In genomic region chr17:75826561-75827290, GRCh38 we compare ENCODE assay signal across 9 cellular contexts. TPM values are rescaled to one million over a fixed set of nuclear protein-coding genes. Genes with fewer than 3 reads are reported as not detected.
DNase-seq lines count a peak whose midpoint lies in the region; ATAC-seq and TF ChIP-seq lines count a peak whose summit lies in the region.
"Had no signal": no experiment of that assay in that cellular context is flagged by ENCODE, and none has a peak within 500 bp of the region (broad histone marks: within the 10 kb centered on the region; RNA-seq: fewer than 3 reads in every experiment).

No MANE protein-coding gene starts in this region.

- no peak overlapping the region for H3K9ac ChIP-seq in SK-N-SH

- H3F3A ChIP-seq in SK-N-SH (replicated peaks; ENCODE audit: insufficient read depth), result peaks cover 7% of the 10 kb centered on the region

- no peak overlapping the region for H3K4me2 ChIP-seq in SK-N-SH
- H3K4me2 ChIP-seq: A549 had no signal

- no peak for TF ChIP-seq POLR2A in right lobe of liver (IDR thresholded peaks at IDR 0.05)

- H3K27me3 ChIP-seq in SK-N-SH (ENCODE audit: insufficient read depth) (no peaks in the 10 kb centered on the region), right lobe of liver (no peaks in the 10 kb centered on the region)

- H3K4me3 ChIP-seq in SK-N-SH (ENCODE audit: low read depth in 2 of 2, low read length in 1 of 2) (no peak overlapping the region), right lobe of liver (no peak overlapping the region)
- H3K4me3 ChIP-seq: A549 had no signal

- TF ChIP-seq CTCF in SK-N-SH (IDR thresholded peaks at IDR 0.05) (no peak), right lobe of liver (IDR thresholded peaks at IDR 0.05) (no peak)

- no peak for TF ChIP-seq RAD21 in SK-N-SH (IDR thresholded peaks at IDR 0.05; ENCODE audit: low read length)

- no peaks in the 10 kb centered on the region for H3K9me2 ChIP-seq in SK-N-SH

- H2AFZ ChIP-seq in SK-N-SH (ENCODE audit: low read depth), result no peak overlapping the region

- intact Hi-C loops in right lobe of liver (cut with DNase I), result loop anchor here in 1 of 2 donors (10.0 kb wide), 1 partner anchor 72 kb away; no protein-coding TSS in a partner anchor

- 78% methylated on average over 12 of the region's 13 CpGs for WGBS in SK-N-SH (ENCODE audit: low lambda C conversion rate)
- WGBS in right lobe of liver (ENCODE audit: insufficient coverage, low coverage, low lambda C conversion rate, missing lambda C conversion rate), result 80% methylated on average over 1 of the region's 13 CpGs

- H3K36me3 ChIP-seq in SK-N-SH (replicated peaks in 1 of 2; ENCODE audit: control insufficient read depth in 1 of 2, insufficient read depth in 2 of 2, low read length in 1 of 2), result peaks cover 0 to 31% of the 10 kb centered on the region in 2 experiments
- peaks cover 0 to 34% (median 0%) of the 10 kb centered on the region in 4 donors for H3K36me3 ChIP-seq in right lobe of liver

- H4K20me1 ChIP-seq in SK-N-SH (ENCODE audit: insufficient read depth), result no peaks in the 10 kb centered on the region

- H3K79me2 ChIP-seq in SK-N-SH (ENCODE audit: insufficient read depth), result no peaks in the 10 kb centered on the region

- DNase-seq in SK-N-SH, result no peak
- DNase-seq in right lobe of liver, result peak in 1 of 3 donors; percentile 15
- DNase-seq in DMS114 treated with DMSO at 0.1 percent for 48 hours (lab: John Stamatoyannopoulos, UW; ENCODE audit: unreplicated experiment), result no peak

- H3K9me3 ChIP-seq in SK-N-SH (no peaks in the 10 kb centered on the region), right lobe of liver (no peaks in the 10 kb centered on the region)
- H3K9me3 ChIP-seq: A549 had no signal

- POLR2A ChIA-PET in SK-N-SH (lab: Yijun Ruan, JAX), result interaction anchor here (0.5 to 3.3 kb wide), 15 partner anchors 9 to 291 kb away, joined by 3 to 39 read pairs (median 4); partner anchors contain the start of genes GALK1 and UNC13D

- H3K4me1 ChIP-seq in SK-N-SH (ENCODE audit: control insufficient read depth in 1 of 2, insufficient read depth in 2 of 2, low read depth in 1 of 2, low read length in 1 of 2), result peaks cover 5 to 40% of the 10 kb centered on the region in 2 experiments; a peak in 2 of 4 replicates
- H3K4me1 ChIP-seq in right lobe of liver, result peaks cover 0 to 22% (median 0%) of the 10 kb centered on the region in 4 donors

- TF ChIP-seq EP300 in SK-N-SH (IDR thresholded peaks at IDR 0.05; ENCODE audit: borderline replicate concordance in 1 of 2, low read depth in 1 of 2, low read length in 1 of 2), result no peak

- CTCF ChIA-PET in SK-N-SH (lab: Yijun Ruan, JAX), result interaction anchor here (0.6 to 16.5 kb wide), 30 partner anchors 11 to 372 kb away, joined by 3 to 326 read pairs (median 7); partner anchors contain the start of genes GALK1, MRPL38, TRIM47 and UNC13D

- peak overlapping the region; percentile 10 to 98; a peak in 3 of 4 replicates for H3K27ac ChIP-seq in SK-N-SH (ENCODE audit: low read depth in 2 of 2, low read length in 1 of 2)
- peak overlapping the region; percentile 78 for H3K27ac ChIP-seq in angular gyrus (ENCODE audit: low read depth, low read length)
- H3K27ac ChIP-seq in right lobe of liver, result peak overlapping the region in 2 of 3 donors; percentile 31 to 46
- peak overlapping the region; percentile 70 for H3K27ac ChIP-seq in temporal lobe (ENCODE audit: low read depth, low read length)

- no peak for ATAC-seq in SK-N-SH treated with all-trans-retinoic acid at 6 μM for 48 hours
- ATAC-seq in right lobe of liver, result no peak
- no peak for ATAC-seq in HG02885 (IDR thresholded peaks at IDR 0.05; ENCODE audit: poor library complexity, unreplicated experiment)
- ATAC-seq in HG03135 (IDR thresholded peaks at IDR 0.05; ENCODE audit: unreplicated experiment), result no peak

TF ChIP-seq in SK-N-SH, 30 proteins besides CTCF, POLR2A, EP300 and RAD21:
- 0 out of 2 replicates have a peak, but pooled peaks have one; percentile 6 for TF ChIP-seq SIN3A (IDR thresholded peaks at IDR 0.05; ENCODE audit: borderline replicate concordance, low read depth, low read length)
- no peak for TF ChIP-seq REST (IDR thresholded peaks at IDR 0.05; ENCODE audit: low read depth, low read length)

TF ChIP-seq in SK-N-SH treated with all-trans-retinoic acid at 6 μM for 48 hours, 23 proteins besides CTCF, POLR2A, EP300 and RAD21 (continues in another document):
- TF ChIP-seq CSDC2 (CRISPR knock-in tag; IDR thresholded peaks at IDR 0.05), result no peak
- no peak for TF ChIP-seq ZFP3 (CRISPR knock-in tag; IDR thresholded peaks at IDR 0.05)
- no peak for TF ChIP-seq ZNF8 (CRISPR knock-in tag; IDR thresholded peaks at IDR 0.05)
- no peak for TF ChIP-seq SNAI2 (CRISPR knock-in tag; IDR thresholded peaks at IDR 0.05)
- TF ChIP-seq PPARA (CRISPR knock-in tag; IDR thresholded peaks at IDR 0.05; ENCODE audit: borderline replicate concordance), result no peak
- no peak for TF ChIP-seq TCF4 (CRISPR knock-in tag; IDR thresholded peaks at IDR 0.05; ENCODE audit: borderline replicate concordance)
- TF ChIP-seq TSHZ2 (CRISPR knock-in tag; IDR thresholded peaks at IDR 0.05), result no peak
- no peak for TF ChIP-seq PATZ1 (CRISPR knock-in tag; IDR thresholded peaks at IDR 0.05; ENCODE audit: borderline replicate concordance)
- no peak for TF ChIP-seq CREB5 (CRISPR knock-in tag; IDR thresholded peaks at IDR 0.05; ENCODE audit: low read depth)
- TF ChIP-seq GLIS3 (CRISPR knock-in tag; IDR thresholded peaks at IDR 0.05), result no peak
- no peak for TF ChIP-seq TOX (CRISPR knock-in tag; IDR thresholded peaks at IDR 0.05; ENCODE audit: borderline replicate concordance)

RNA-seq across cellular contexts. Expression of gene UNC13D, which starts 17.5 kb away (rescaled TPM):
- 0.99 and 1.3 TPM in 2 replicates for polyA plus RNA-seq in SK-N-SH (2012; rRNA removed)
- polyA plus RNA-seq in SK-N-SH (2012; cell fraction: cytosol; rRNA removed), result 0.41 and 1.2 TPM in 2 replicates
- polyA plus RNA-seq in SK-N-SH (2012; cell fraction: nucleus; rRNA removed), result 6.5 and 8.9 TPM in 2 replicates
- total RNA-seq in right lobe of liver (10 to 100 TPM in 3 of 6 experiments, 1 to 10 TPM in 3; 3.4 to 12.5 (median 10.7) TPM), temporal lobe (1.2 TPM)

RNA-seq across cellular contexts. Expression of gene WBP2, which starts 28.4 kb away (rescaled TPM):
- polyA plus RNA-seq in SK-N-SH (2012; rRNA removed), result 49.7 and 55.8 TPM in 2 replicates
- polyA plus RNA-seq in SK-N-SH (2012; cell fraction: cytosol; rRNA removed), result 31.9 and 42.5 TPM in 2 replicates
- 63.2 and 67.1 TPM in 2 replicates for polyA plus RNA-seq in SK-N-SH (2012; cell fraction: nucleus; rRNA removed)
- total RNA-seq in right lobe of liver, result 10 to 100 TPM; 57.5 to 99.2 (median 68.7) TPM
- 38.1 TPM for total RNA-seq in temporal lobe

RNA-seq across cellular contexts. Expression of gene UNK, which starts 42.1 kb away (rescaled TPM):
- polyA plus RNA-seq in SK-N-SH (2012; rRNA removed), result 19.9 and 24.8 TPM in 2 replicates
- polyA plus RNA-seq in SK-N-SH (2012; cell fraction: cytosol; rRNA removed), result 22.1 and 26.9 TPM in 2 replicates
- polyA plus RNA-seq in SK-N-SH (2012; cell fraction: nucleus; rRNA removed), result 54.0 and 54.3 TPM in 2 replicates
- total RNA-seq in right lobe of liver (10 to 100 TPM in 4 of 6 experiments, 1 to 10 TPM in 2; 5.8 to 29.2 (median 11.1) TPM), temporal lobe (24.8 TPM)

RNA-seq across cellular contexts. Expression of gene TRIM47, which starts 51.7 kb away (rescaled TPM):
- polyA plus RNA-seq in SK-N-SH (2012; rRNA removed), result 3.1 and 5.1 TPM in 2 replicates
- 1.9 and 2.7 TPM in 2 replicates for polyA plus RNA-seq in SK-N-SH (2012; cell fraction: cytosol; rRNA removed)
- 6.9 and 7.6 TPM in 2 replicates for polyA plus RNA-seq in SK-N-SH (2012; cell fraction: nucleus; rRNA removed)
- 10 to 100 TPM in 5 of 6 experiments, 1 to 10 TPM in 1; 9.1 to 27.0 (median 21.5) TPM for total RNA-seq in right lobe of liver
- 11.1 TPM for total RNA-seq in temporal lobe
